Comparison of ENCODE assay signal across 13 cellular contexts in the genomic region with DNA sequence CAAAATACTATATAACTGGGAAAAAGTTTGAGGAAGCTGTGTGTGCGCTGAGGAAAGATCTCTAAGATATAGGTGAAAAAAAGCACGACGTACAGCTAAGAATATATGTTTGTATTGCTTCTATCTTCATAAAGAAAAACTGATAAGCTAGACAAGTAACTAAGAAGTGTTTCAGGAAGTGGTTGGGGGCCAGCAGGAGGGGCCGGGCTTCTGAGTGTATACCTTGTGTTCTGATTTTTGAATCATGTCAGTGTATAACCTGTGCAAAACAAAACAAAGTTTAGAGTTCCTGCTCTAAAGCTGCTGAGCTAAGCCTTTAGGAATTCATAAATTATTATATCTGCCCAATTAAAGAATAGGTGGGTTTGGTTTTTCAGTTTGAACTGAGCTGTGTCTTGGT. TPM values are rescaled to one million over a fixed set of nuclear protein-coding genes. Genes with fewer than 3 reads are reported as not detected.
DNase-seq lines count a peak whose midpoint lies in the region; ATAC-seq, FAIRE-seq and TF ChIP-seq lines count a peak whose summit lies in the region.
"Had no signal": no experiment of that assay in that cellular context is flagged by ENCODE, and none has a peak within 500 bp of the region (broad histone marks: within the 10 kb centered on the region; RNA-seq: fewer than 3 reads in every experiment).

No MANE protein-coding gene starts in this region.

- peak overlapping the region in 1 of 2 experiments; percentile 48; a peak in 1 of 4 replicates for H3K4me3 ChIP-seq in DND-41 (ENCODE audit: low read depth in 1 of 2, low read length in 2 of 2)
- no peak overlapping the region for H3K4me3 ChIP-seq in mucosa of descending colon
- H3K4me3 ChIP-seq in pancreas: no peak overlapping the region

- ATAC-seq in DND-41 (ENCODE audit: insufficient read depth, low read depth) (peak; percentile 65), mucosa of descending colon (peak; percentile 28), pancreas (no peak)
- ATAC-seq: PC-3 had no signal

- H3K27me3 Mint-ChIP-seq in activated T-helper 1 cell treated with anti-CD3 and anti-CD28 coated beads, Interleukin-12 subunit alpha, Interleukin-12 subunit beta, Interleukin-2, Interleukin-4 antibody, amounts not matched to agents 30 ng/mL and 10 ng/mL and 1 ng/mL, durations not matched to agents 14 hours and 24 hours and 36 hours (ENCODE audit: insufficient read depth): peaks cover 3% of the 10 kb centered on the region

- no peaks in the 10 kb centered on the region for H3K9me3 Mint-ChIP-seq in activated T-helper 1 cell treated with anti-CD3 and anti-CD28 coated beads, Interleukin-12 subunit alpha, Interleukin-12 subunit beta, Interleukin-2, Interleukin-4 antibody, amounts not matched to agents 30 ng/mL and 10 ng/mL and 1 ng/mL, durations not matched to agents 14 hours and 24 hours and 36 hours

- peaks cover 41% of the 10 kb centered on the region for H3K4me1 Mint-ChIP-seq in activated T-helper 1 cell treated with anti-CD3 and anti-CD28 coated beads, Interleukin-12 subunit alpha, Interleukin-12 subunit beta, Interleukin-2, Interleukin-4 antibody, amounts not matched to agents 30 ng/mL and 10 ng/mL and 1 ng/mL, durations not matched to agents 14 hours and 24 hours and 36 hours (ENCODE audit: low read depth)

- H3K36me3 ChIP-seq in DND-41 (ENCODE audit: insufficient read depth, low read length): no peaks in the 10 kb centered on the region
- H3K36me3 ChIP-seq in mucosa of descending colon (ENCODE audit: low read depth): no peaks in the 10 kb centered on the region
- no peaks in the 10 kb centered on the region for H3K36me3 ChIP-seq in pancreas
- H3K36me3 ChIP-seq: thoracic aorta had no signal

- no peak for FAIRE-seq in pancreas (lab: Jason Lieb, UNC)
- FAIRE-seq: colon had no signal

- H3K9ac ChIP-seq in DND-41 (ENCODE audit: low read depth, low read length): peak overlapping the region; percentile 38; the same call in 1 of the 2 replicates

- H3K27ac Mint-ChIP-seq in activated T-helper 1 cell treated with anti-CD3 and anti-CD28 coated beads, Interleukin-12 subunit alpha, Interleukin-12 subunit beta, Interleukin-2, Interleukin-4 antibody, amounts not matched to agents 30 ng/mL and 10 ng/mL and 1 ng/mL, durations not matched to agents 14 hours and 24 hours and 36 hours: no peak overlapping the region

- H3K4me1 ChIP-seq in DND-41 (ENCODE audit: insufficient read depth, low read length) (peaks cover 40% of the 10 kb centered on the region), mucosa of descending colon (ENCODE audit: low read depth) (peaks cover 15% of the 10 kb centered on the region), pancreas (no peaks in the 10 kb centered on the region)

- H3K9me3 ChIP-seq in DND-41 (ENCODE audit: insufficient read depth, low read length, severe bottlenecking) (no peaks in the 10 kb centered on the region), mucosa of descending colon (no peaks in the 10 kb centered on the region), pancreas (no peaks in the 10 kb centered on the region)
- H3K9me3 ChIP-seq: thoracic aorta had no signal

- H3K4me2 ChIP-seq in DND-41 (ENCODE audit: insufficient read depth, low read length): peak overlapping the region; percentile 69

- H3K36me3 Mint-ChIP-seq in activated T-helper 1 cell treated with anti-CD3 and anti-CD28 coated beads, Interleukin-12 subunit alpha, Interleukin-12 subunit beta, Interleukin-2, Interleukin-4 antibody, amounts not matched to agents 30 ng/mL and 10 ng/mL and 1 ng/mL, durations not matched to agents 14 hours and 24 hours and 36 hours (ENCODE audit: low read depth): no peaks in the 10 kb centered on the region

- H3K27me3 ChIP-seq in DND-41 (ENCODE audit: insufficient read depth, low read length, poor library complexity) (no peaks in the 10 kb centered on the region), pancreas (no peaks in the 10 kb centered on the region)

- H3K27ac ChIP-seq in DND-41 (ENCODE audit: low read length): peak overlapping the region; percentile 70
- no peak overlapping the region for H3K27ac ChIP-seq in pancreas
- H3K27ac ChIP-seq: thoracic aorta had no signal

- no peaks in the 10 kb centered on the region for H4K20me1 ChIP-seq in DND-41 (ENCODE audit: insufficient read depth, low read length)

- H3K79me2 ChIP-seq in DND-41 (ENCODE audit: insufficient read depth, low read length): no peaks in the 10 kb centered on the region

- TF ChIP-seq CTCF in DND-41 (IDR thresholded peaks at IDR 0.05; ENCODE audit: borderline replicate concordance, extremely low read depth, low read length, poor library complexity, severe bottlenecking) (no peak), mucosa of descending colon (IDR thresholded peaks at IDR 0.05) (no peak), pancreas (IDR thresholded peaks at IDR 0.05) (no peak)

- WGBS in pancreas, 2 donors: 48% methylated on average over 4 of the region's 4 CpGs

- H2AFZ ChIP-seq in DND-41 (ENCODE audit: low read depth, low read length): no peak overlapping the region

- DNase-seq in DND-41: peak; percentile 55
- peak; percentile 39 for DNase-seq in T follicular helper cell (ENCODE audit: low read depth)
- DNase-seq in activated T-helper 1 cell treated with anti-CD3 and anti-CD28 coated beads, Interleukin-12 subunit alpha, Interleukin-12 subunit beta, Interleukin-2, Interleukin-4 antibody, amounts not matched to agents 30 ng/mL and 10 ng/mL and 1 ng/mL, durations not matched to agents 14 hours and 24 hours and 36 hours (ENCODE audit: low spot score): no peak
- no peak for DNase-seq in mucosa of descending colon
- no peak for DNase-seq in epidermal melanocyte (ENCODE audit: insufficient read length, low spot score)
- no peak for DNase-seq in pancreas
- DNase-seq in midbrain (lab: John Stamatoyannopoulos, UW): no peak
- DNase-seq in NCI-H748 (lab: John Stamatoyannopoulos, UW; ENCODE audit: unreplicated experiment): no peak
- DNase-seq: PC-3 had no signal

- intact Hi-C loops in activated T-helper 1 cell treated with anti-CD3 and anti-CD28 coated beads, Interleukin-12 subunit alpha, Interleukin-12 subunit beta, Interleukin-2, Interleukin-4 antibody, amounts not matched to agents 30 ng/mL and 10 ng/mL and 1 ng/mL, durations not matched to agents 14 hours and 24 hours and 36 hours (cut with micrococcal nuclease): loop anchor here (1.0 to 10.0 kb wide), 4 partner anchors 465 to 649 kb away; partner anchors contain the start of gene MYBL2
- intact Hi-C loops in mucosa of descending colon (cut with DNase I, micrococcal nuclease): loop anchor here (5.0 to 10.0 kb wide), 2 partner anchors 94 to 256 kb away; partner anchors contain the start of genes FITM2 (in 2 of the 2) and TTPAL (in 1 of the 2)
- intact Hi-C loops in pancreas (cut with DNase I): loop anchor here in 2 of 3 donors (5.0 to 10.0 kb wide), 5 partner anchors 94 to 396 kb away; partner anchors contain the start of gene FITM2 (in 2 of the 2)

- peak overlapping the region; percentile 73 for H3K4me3 Mint-ChIP-seq in activated T-helper 1 cell treated with anti-CD3 and anti-CD28 coated beads, Interleukin-12 subunit alpha, Interleukin-12 subunit beta, Interleukin-2, Interleukin-4 antibody, amounts not matched to agents 30 ng/mL and 10 ng/mL and 1 ng/mL, durations not matched to agents 14 hours and 24 hours and 36 hours

RNA-seq across cellular contexts. Expression of gene OSER1, which starts 7.9 kb away (rescaled TPM):
- total RNA-seq in activated T-helper 1 cell treated with anti-CD3 and anti-CD28 coated beads, Interleukin-12 subunit alpha, Interleukin-12 subunit beta, Interleukin-2, Interleukin-4 antibody, amounts not matched to agents 30 ng/mL and 10 ng/mL and 1 ng/mL, durations not matched to agents 14 hours and 24 hours and 36 hours: 22.0 and 23.4 TPM in 2 replicates
- total RNA-seq in mucosa of descending colon (10 to 100 TPM; 32.1 to 40.1 (median 32.5) TPM), pancreas (10 to 100 TPM in 4 of 6 donors, 1 to 10 TPM in 2; 8.0 to 13.5 (median 11.1) TPM)
- polyA plus RNA-seq in pancreas: 10 to 100 TPM in 1 of 2 donors, 1 to 10 TPM in 1; 8.5 to 17.6 TPM

RNA-seq across cellular contexts. Expression of gene GDAP1L1, which starts 28.7 kb away (rescaled TPM):
- total RNA-seq in activated T-helper 1 cell treated with anti-CD3 and anti-CD28 coated beads, Interleukin-12 subunit alpha, Interleukin-12 subunit beta, Interleukin-2, Interleukin-4 antibody, amounts not matched to agents 30 ng/mL and 10 ng/mL and 1 ng/mL, durations not matched to agents 14 hours and 24 hours and 36 hours: 0.08 TPM in 1 of 2 replicates, not detected in the other
- total RNA-seq in mucosa of descending colon (under 1 TPM in 1 of 3 donors, not detected in 2; 0.25 TPM), pancreas (under 1 TPM in 4 of 6 donors, not detected in 2; 0.12 to 0.46 (median 0.33) TPM)
- polyA plus RNA-seq in pancreas: 1 to 10 TPM in 1 of 2 donors, under 1 TPM in 1; 0.68 to 3.6 TPM
- total RNA-seq: mesenteric fat pad, PC-3, pulmonary artery endothelial cell, thoracic aorta had no signal

RNA-seq across cellular contexts. Expression of gene JPH2, which starts 31.5 kb away (rescaled TPM):
- not detected in 2 replicates for total RNA-seq in activated T-helper 1 cell treated with anti-CD3 and anti-CD28 coated beads, Interleukin-12 subunit alpha, Interleukin-12 subunit beta, Interleukin-2, Interleukin-4 antibody, amounts not matched to agents 30 ng/mL and 10 ng/mL and 1 ng/mL, durations not matched to agents 14 hours and 24 hours and 36 hours
- total RNA-seq in mucosa of descending colon: 10 to 100 TPM in 1 of 3 donors, 1 to 10 TPM in 2; 2.3 to 87.3 (median 8.3) TPM
- total RNA-seq in pancreas: under 1 TPM; 0.09 to 0.37 (median 0.22) TPM
- 1 to 10 TPM in 1 of 2 donors, under 1 TPM in 1; 0.31 to 1.1 TPM for polyA plus RNA-seq in pancreas
- total RNA-seq: pulmonary artery endothelial cell had no signal

Comparison
In these comparisons a context has a peak if more than half of its experiments do, and no peak if none do; other contexts are left out.
1. ATAC-seq: peak in DND-41 (single experiment) and mucosa of descending colon (single experiment); none in pancreas (0 of 4).
2. DNase-seq: peak in DND-41 (single experiment) and T follicular helper cell (single experiment); none in activated T-helper 1 cell treated with anti-CD3 and anti-CD28 coated beads, Interleukin-12 subunit alpha, Interleukin-12 subunit beta, Interleukin-2, Interleukin-4 antibody, amounts not matched to agents 30 ng/mL and 10 ng/mL and 1 ng/mL, durations not matched to agents 14 hours and 24 hours and 36 hours (single experiment), mucosa of descending colon (0 of 3), epidermal melanocyte (single experiment), pancreas (0 of 6), midbrain (single experiment) and NCI-H748 (single experiment).